In genomic region chr20:59525500-59526241, GRCh38 we compare ENCODE assay signal across 9 cellular contexts.
DNase-seq lines count a peak whose midpoint lies in the region; ATAC-seq and TF ChIP-seq lines count a peak whose summit lies in the region.
"Had no signal": no experiment of that assay in that cellular context is flagged by ENCODE, and none has a peak within 500 bp of the region (broad histone marks: within the 10 kb centered on the region; RNA-seq: fewer than 3 reads in every experiment).

No MANE protein-coding gene starts in this region.

- H3K27ac Mint-ChIP-seq in CD14-positive monocyte, result no peak overlapping the region
- H3K27ac Mint-ChIP-seq in activated T-cell treated with anti-CD3 and anti-CD28 coated beads, Interleukin-2, amount 50 U/mL, for 24 hours, result no peak overlapping the region

- H3K27ac ChIP-seq in heart left ventricle (no peak overlapping the region), psoas muscle (no peak overlapping the region)
- H3K27ac ChIP-seq: skin epidermis had no signal

- H3K9me3 ChIP-seq in heart left ventricle, result no peaks in the 10 kb centered on the region
- no peaks in the 10 kb centered on the region for H3K9me3 ChIP-seq in psoas muscle

- DNase-seq in CD14-positive monocyte (ENCODE audit: low spot score) (no peak), GM20000 (ENCODE audit: low spot score) (peak; percentile 60), NCI-H2227 (lab: John Stamatoyannopoulos, UW; ENCODE audit: unreplicated experiment) (peak; percentile 86), heart left ventricle (peak; percentile 32 to 70 (median 53)), psoas muscle (peak; percentile 40 to 64)
- peak; percentile 53 for DNase-seq in activated T-cell treated with anti-CD3 and anti-CD28 coated beads, Interleukin-2, amount 50 U/mL, for 24 hours

- WGBS in heart left ventricle, 4 donors, result 9 to 17% (median 15%) methylated on average over 24 to 31 of the region's 31 CpGs
- WGBS in psoas muscle, 3 donors, result 11 to 17% (median 15%) methylated on average over 31 of the region's 31 CpGs

- no peak for TF ChIP-seq POLR2A in heart left ventricle (IDR thresholded peaks at IDR 0.05)

- peaks cover 2% of the 10 kb centered on the region for H3K4me1 Mint-ChIP-seq in CD14-positive monocyte
- H3K4me1 Mint-ChIP-seq in activated T-cell treated with anti-CD3 and anti-CD28 coated beads, Interleukin-2, amount 50 U/mL, for 24 hours (ENCODE audit: low read depth), result peaks cover 4% of the 10 kb centered on the region

- peak; percentile 78 for TF ChIP-seq CTCF in CD14-positive monocyte (IDR thresholded peaks at IDR 0.05)
- peak; percentile 77 for TF ChIP-seq CTCF in GM20000 (IDR thresholded peaks at IDR 0.05; ENCODE audit: extremely low read depth, missing control alignments)
- peak; percentile 66 to 92 (median 80) for TF ChIP-seq CTCF in heart left ventricle (IDR thresholded peaks at IDR 0.05)
- TF ChIP-seq CTCF in psoas muscle (IDR thresholded peaks at IDR 0.05), result peak; percentile 63

- ATAC-seq in heart left ventricle, result peak in 3 of 4 donors; percentile 71 to 89 (median 75)
- ATAC-seq in psoas muscle, result peak in 2 of 4 donors; percentile 48 to 65
- ATAC-seq in HG02763 (IDR thresholded peaks at IDR 0.05; ENCODE audit: unreplicated experiment), result no peak
- ATAC-seq in HG03439 (IDR thresholded peaks at IDR 0.05; ENCODE audit: unreplicated experiment), result no peak

- intact Hi-C loops in CD14-positive monocyte (cut with micrococcal nuclease), result no loop called here
- intact Hi-C loops in heart left ventricle (cut with DNase I), result no loop called here
- intact Hi-C loops in psoas muscle (cut with DNase I), result no loop called here

- peak overlapping the region in 1 of 2 donors; percentile 35 for H3K4me3 Mint-ChIP-seq in CD14-positive monocyte
- H3K4me3 Mint-ChIP-seq in activated T-cell treated with anti-CD3 and anti-CD28 coated beads, Interleukin-2, amount 50 U/mL, for 24 hours, result no peak overlapping the region

- H3K36me3 Mint-ChIP-seq in CD14-positive monocyte, result no peaks in the 10 kb centered on the region
- H3K36me3 Mint-ChIP-seq in activated T-cell treated with anti-CD3 and anti-CD28 coated beads, Interleukin-2, amount 50 U/mL, for 24 hours (ENCODE audit: low read depth), result no peaks in the 10 kb centered on the region

- H3K36me3 ChIP-seq in heart left ventricle (no peaks in the 10 kb centered on the region), psoas muscle (ENCODE audit: insufficient read depth in 1 of 2, low read depth in 1 of 2) (no peaks in the 10 kb centered on the region)

- H3K4me1 ChIP-seq in heart left ventricle (peaks cover 0 to 9% (median 0%) of the 10 kb centered on the region in 12 donors), psoas muscle (no peaks in the 10 kb centered on the region)

- no peaks in the 10 kb centered on the region for H3K9me3 Mint-ChIP-seq in CD14-positive monocyte
- no peaks in the 10 kb centered on the region for H3K9me3 Mint-ChIP-seq in activated T-cell treated with anti-CD3 and anti-CD28 coated beads, Interleukin-2, amount 50 U/mL, for 24 hours

- H3K27me3 ChIP-seq in heart left ventricle (peaks cover 0 to 79% (median 27%) of the 10 kb centered on the region in 9 donors), psoas muscle (ENCODE audit: insufficient read depth in 3 of 3, low read length in 2 of 3) (peaks cover 0 to 45% (median 0%) of the 10 kb centered on the region in 3 donors)

- H3K4me3 ChIP-seq in heart left ventricle, result no peak overlapping the region
- H3K4me3 ChIP-seq in psoas muscle, result no peak overlapping the region
- H3K4me3 ChIP-seq: skin epidermis had no signal

- peaks cover 17 to 66% (median 37%) of the 10 kb centered on the region in 3 donors for H3K27me3 Mint-ChIP-seq in CD14-positive monocyte (ENCODE audit: low read depth in 3 of 3)
- peaks cover 78% of the 10 kb centered on the region for H3K27me3 Mint-ChIP-seq in activated T-cell treated with anti-CD3 and anti-CD28 coated beads, Interleukin-2, amount 50 U/mL, for 24 hours

Comparison
In these comparisons a context has a peak if more than half of its experiments do, and no peak if none do; other contexts are left out.
1. ATAC-seq: peak in heart left ventricle (3 of 4); none in HG02763 (single experiment) and HG03439 (single experiment).
2. Peak in every context shown above with its lines, with median percentiles within 50 percentile points of each other: CTCF ChIP-seq.